13 cellular contexts compared by ENCODE assay signal in genomic region chr1:197915217-197915616, GRCh38. TPM values are rescaled to one million over a fixed set of nuclear protein-coding genes. Genes with fewer than 3 reads are reported as not detected.
DNase-seq lines count a peak whose midpoint lies in the region; ATAC-seq and TF ChIP-seq lines count a peak whose summit lies in the region.
"Had no signal": no experiment of that assay in that cellular context is flagged by ENCODE, and none has a peak within 500 bp of the region (broad histone marks: within the 10 kb centered on the region; RNA-seq: fewer than 3 reads in every experiment).

No MANE protein-coding gene starts in this region.

- CTCF ChIA-PET in PC-3 (lab: Charles Lee): interaction anchor here (0.6 to 1.2 kb wide), 5 partner anchors 12 to 395 kb away, joined by 3 to 4 read pairs (median 3); no protein-coding TSS in a partner anchor

- no peaks in the 10 kb centered on the region for H3F3A ChIP-seq in PC-3 (ENCODE audit: low read length, unreplicated experiment)

- TF ChIP-seq CTCF in PC-3 (conservative IDR thresholded peaks at IDR 0.05; ENCODE audit: low read depth, low read length): no peak

- DNase-seq in NCI-H2171 treated with DMSO at 0.1 percent for 48 hours (lab: John Stamatoyannopoulos, UW) (peak; percentile 44), NCI-H2171 (lab: John Stamatoyannopoulos, UW) (no peak), H7 (peak; percentile 29), PC-3 (no peak), naive B cell (no peak), RKO (ENCODE audit: low spot score) (no peak), RPMI8226 (no peak), substantia nigra (lab: John Stamatoyannopoulos, UW) (no peak)
- DNase-seq: activated CD4-positive, alpha-beta T cell treated with anti-CD3 and anti-CD28 coated beads, Interleukin-2, amount 10 ng/mL, durations not matched to agents 7 days and 5 days; stimulated activated CD4-positive, alpha-beta T cell treated with anti-CD3 and anti-CD28 coated beads, Interleukin-1b, Interleukin-23, amount 100 ng/mL, for 48 hours had no signal

- H3K4me1 ChIP-seq in PC-3 (ENCODE audit: insufficient read depth, low read length): peaks cover 4% of the 10 kb centered on the region; the same call in 1 of the 2 replicates

- peaks cover 0 to 10% (median 2%) of the 10 kb centered on the region in 7 donors for H3K9me3 Mint-ChIP-seq in naive B cell
- H3K9me3 Mint-ChIP-seq: activated CD4-positive, alpha-beta T cell treated with anti-CD3 and anti-CD28 coated beads, Interleukin-2, amount 10 ng/mL, durations not matched to agents 7 days and 5 days; dendritic cell treated with granulocyte-macrophage colony-stimulating factor and Interleukin-4, amounts not matched to agents 40 ng/mL and 50 ng/mL, for 4 days had no signal

- H2AFZ ChIP-seq in PC-3 (ENCODE audit: low read length): peak overlapping the region; percentile 99

- ATAC-seq in PC-3 (no peak), naive B cell (ENCODE audit: low read depth in 2 of 2) (no peak)

- no peaks in the 10 kb centered on the region for H3K9me2 ChIP-seq in PC-3 (replicated peaks; ENCODE audit: low read length)

- H3K9ac ChIP-seq in PC-3 (ENCODE audit: low read length): no peak overlapping the region

- H3K36me3 ChIP-seq in H7 (replicated peaks; ENCODE audit: control insufficient read depth, insufficient read depth, low read length) (no peaks in the 10 kb centered on the region), PC-3 (ENCODE audit: low read depth, low read length) (no peaks in the 10 kb centered on the region)

- no peaks in the 10 kb centered on the region for H3K79me2 ChIP-seq in PC-3 (ENCODE audit: low read length)

- no peaks in the 10 kb centered on the region for H4K20me1 ChIP-seq in PC-3 (ENCODE audit: low read length)

- intact Hi-C loops in PC-3 (cut with micrococcal nuclease): loop anchor here (2.0 to 10.0 kb wide), 3 partner anchors 242 to 770 kb away; partner anchors contain the start of gene NEK7

- peaks cover 70 to 90% (median 89%) of the 10 kb centered on the region in 3 donors for H3K4me1 Mint-ChIP-seq in naive B cell

- BruUV-seq in PC-3 (replicated peaks; lab: Mats Ljungman, UMichigan): no TSS peak

- no peak overlapping the region for H3K4me3 ChIP-seq in H7 (ENCODE audit: insufficient read depth, low read depth, low read length)
- H3K4me3 ChIP-seq in PC-3 (ENCODE audit: low read length): peak overlapping the region; percentile 81

- H3K27me3 Mint-ChIP-seq in naive B cell: peaks cover 94 to 100% (median 97%) of the 10 kb centered on the region in 3 donors

- no peaks in the 10 kb centered on the region for H3K9me3 ChIP-seq in PC-3 (ENCODE audit: low read length)

- H3K27ac ChIP-seq in PC-3 (ENCODE audit: low read length) (no peak overlapping the region), substantia nigra (ENCODE audit: low read depth, low read length, poor library complexity, severe bottlenecking) (no peak overlapping the region)

- no peak overlapping the region for H3K27ac Mint-ChIP-seq in naive B cell
- H3K27ac Mint-ChIP-seq: activated CD4-positive, alpha-beta T cell treated with anti-CD3 and anti-CD28 coated beads, Interleukin-2, amount 10 ng/mL, durations not matched to agents 7 days and 5 days; dendritic cell treated with granulocyte-macrophage colony-stimulating factor and Interleukin-4, amounts not matched to agents 40 ng/mL and 50 ng/mL, for 4 days had no signal

- POLR2A ChIA-PET in PC-3 (lab: Charles Lee; ENCODE audit: unreplicated experiment): no interaction called here

- H3K4me3 Mint-ChIP-seq in naive B cell: peak overlapping the region in 7 of 8 donors; percentile 32 to 90 (median 72)

- peak overlapping the region; percentile 95 for H3K4me2 ChIP-seq in PC-3 (ENCODE audit: low read length)

- peaks cover 100% of the 10 kb centered on the region for H3K27me3 ChIP-seq in H7 (ENCODE audit: control insufficient read depth, insufficient read depth, low read length)
- H3K27me3 ChIP-seq in PC-3 (ENCODE audit: low read length): no peaks in the 10 kb centered on the region

- peaks cover 0 to 4% of the 10 kb centered on the region in 2 donors for H3K36me3 Mint-ChIP-seq in naive B cell

RNA-seq across cellular contexts. Expression of gene LHX9, which starts 2.0 kb away (rescaled TPM):
- 0.03 TPM in 1 of 2 replicates, not detected in the other for total RNA-seq in H7 (2014; rRNA removed; shearing (Covaris generic))
- 0.12 and 0.80 TPM in 2 replicates for total RNA-seq in PC-3 (2014; rRNA removed)
- not detected for polyA plus RNA-seq in naive B cell (ENCODE audit: low read depth in 6 of 6)
- total RNA-seq: A673; activated CD4-positive, alpha-beta T cell treated with anti-CD3 and anti-CD28 coated beads, Interleukin-2, amount 10 ng/mL, durations not matched to agents 7 days and 5 days; osteocyte had no signal

RNA-seq across cellular contexts. Expression of gene C1orf53, which starts 12.8 kb away (rescaled TPM):
- 0.48 and 0.70 TPM in 2 replicates for total RNA-seq in H7 (2014; rRNA removed; shearing (Covaris generic))
- 4.3 and 10.4 TPM in 2 replicates for total RNA-seq in PC-3 (2014; rRNA removed)
- polyA plus RNA-seq in naive B cell (ENCODE audit: low read depth in 6 of 6): not detected

Comparison
In these comparisons a context has a peak if more than half of its experiments do, and no peak if none do; other contexts are left out.
1. DNase-seq: peak in NCI-H2171 treated with DMSO at 0.1 percent for 48 hours (single experiment) and H7 (single experiment); none in NCI-H2171 (single experiment), PC-3 (single experiment), naive B cell (single experiment), RKO (single experiment), RPMI8226 (single experiment) and substantia nigra (0 of 49).